ENCODE assay signal across 2 cellular contexts in genomic region chr21:44931501-44932365, GRCh38.
TF ChIP-seq lines count a peak whose summit lies in the region.

No MANE protein-coding gene starts in this region.

TF ChIP-seq in SK-N-SH, 30 proteins besides CTCF, POLR2A, EP300 and RAD21 (continued from another document):
- TF ChIP-seq USF1 (IDR thresholded peaks at IDR 0.05; ENCODE audit: borderline replicate concordance, low read depth), result no peak
- TF ChIP-seq RXRA (IDR thresholded peaks at IDR 0.05; ENCODE audit: borderline replicate concordance, low read depth), result no peak
- TF ChIP-seq ZBTB33 (IDR thresholded peaks at IDR 0.05; ENCODE audit: borderline replicate concordance, low read depth), result no peak
- no peak for TF ChIP-seq PBX3 (IDR thresholded peaks at IDR 0.05)

TF ChIP-seq in SK-N-SH treated with all-trans-retinoic acid at 6 μM for 48 hours, 23 proteins besides CTCF, POLR2A, EP300 and RAD21 (continued from another document):
- TF ChIP-seq TSHZ2 (CRISPR knock-in tag; IDR thresholded peaks at IDR 0.05) (no peak), GLIS3 (CRISPR knock-in tag; IDR thresholded peaks at IDR 0.05) (no peak), ISL1 (CRISPR knock-in tag; IDR thresholded peaks at IDR 0.05) (no peak), PATZ1 (CRISPR knock-in tag; IDR thresholded peaks at IDR 0.05; ENCODE audit: borderline replicate concordance) (no peak)
